In genomic region chr15:58517682-58518525, GRCh38 we compare ENCODE assay signal across 9 cellular contexts.
DNase-seq lines count a peak whose midpoint lies in the region; ATAC-seq, FAIRE-seq and TF ChIP-seq lines count a peak whose summit lies in the region.
"Had no signal": no experiment of that assay in that cellular context is flagged by ENCODE, and none has a peak within 500 bp of the region (broad histone marks: within the 10 kb centered on the region; RNA-seq: fewer than 3 reads in every experiment).

No MANE protein-coding gene starts in this region.

- no peak for TF ChIP-seq EP300 in SK-N-SH (IDR thresholded peaks at IDR 0.05; ENCODE audit: borderline replicate concordance in 1 of 2, low read depth in 1 of 2, low read length in 1 of 2)

- no peak overlapping the region for H2AFZ ChIP-seq in SK-N-SH (ENCODE audit: low read depth)

- POLR2A ChIA-PET in SK-N-SH (lab: Yijun Ruan, JAX), result no interaction called here

- no peak overlapping the region for H3K4me3 ChIP-seq in SK-N-SH (ENCODE audit: low read depth in 2 of 2, low read length in 1 of 2)

- no peaks in the 10 kb centered on the region for H3K36me3 ChIP-seq in SK-N-SH (replicated peaks in 1 of 2; ENCODE audit: control insufficient read depth in 1 of 2, insufficient read depth in 2 of 2, low read length in 1 of 2)

- no peaks in the 10 kb centered on the region for H3K79me2 ChIP-seq in SK-N-SH (ENCODE audit: insufficient read depth)

- no peak overlapping the region for H3K4me2 ChIP-seq in SK-N-SH

- TF ChIP-seq CTCF in SK-N-SH (IDR thresholded peaks at IDR 0.05), result no peak

- no peaks in the 10 kb centered on the region for H3K9me2 ChIP-seq in SK-N-SH

- H4K20me1 ChIP-seq in SK-N-SH (ENCODE audit: insufficient read depth), result no peaks in the 10 kb centered on the region

- H3K27ac ChIP-seq in SK-N-SH (ENCODE audit: low read depth in 2 of 2, low read length in 1 of 2), result no peak overlapping the region

- DNase-seq in GM12892 (ENCODE audit: insufficient read length), result no peak
- DNase-seq in OCI-M1 (lab: John Stamatoyannopoulos, UW), result peak; percentile 90
- peak; percentile 78 for DNase-seq in medulla oblongata (ENCODE audit: extremely low spot score)
- no peak for DNase-seq in SK-N-SH
- no peak for DNase-seq in putamen (ENCODE audit: low spot score)
- no peak for DNase-seq in posterior vena cava (ENCODE audit: low spot score)
- DNase-seq in NCI-H1694 (lab: John Stamatoyannopoulos, UW), result no peak

- ATAC-seq in HG02642 (IDR thresholded peaks at IDR 0.05; ENCODE audit: poor library complexity, unreplicated experiment), result peak; percentile 66

- H3K9me3 ChIP-seq in SK-N-SH, result no peaks in the 10 kb centered on the region

- no peaks in the 10 kb centered on the region for H3K27me3 ChIP-seq in SK-N-SH (ENCODE audit: insufficient read depth)

- no peaks in the 10 kb centered on the region for H3F3A ChIP-seq in SK-N-SH (replicated peaks; ENCODE audit: insufficient read depth)

- peaks cover 7 to 9% of the 10 kb centered on the region in 2 experiments; a peak in 2 of 4 replicates for H3K4me1 ChIP-seq in SK-N-SH (ENCODE audit: control insufficient read depth in 1 of 2, insufficient read depth in 2 of 2, low read depth in 1 of 2, low read length in 1 of 2)

- intact Hi-C loops in posterior vena cava (cut with DNase I), result no loop called here

- no peak for TF ChIP-seq POLR2A in GM12892 (IDR thresholded peaks at IDR 0.05; ENCODE audit: low read depth, low read length)

- CTCF ChIA-PET in SK-N-SH (lab: Yijun Ruan, JAX), result interaction anchor here (1.0 kb wide), 1 partner anchor 46 kb away, joined by 3 read pairs; no protein-coding TSS in a partner anchor

- TF ChIP-seq RAD21 in SK-N-SH (IDR thresholded peaks at IDR 0.05; ENCODE audit: low read length), result no peak

- WGBS in SK-N-SH (ENCODE audit: low lambda C conversion rate), result 77% methylated on average over 9 of the region's 9 CpGs

- no peak overlapping the region for H3K9ac ChIP-seq in SK-N-SH

- FAIRE-seq in GM12892 (lab: Jason Lieb, UNC), result peak; percentile 42
- FAIRE-seq: TTC549 had no signal

TF ChIP-seq in SK-N-SH, 30 proteins besides CTCF, POLR2A, EP300 and RAD21:
- TF ChIP-seq POLR2AphosphoS5 (IDR thresholded peaks at IDR 0.05; ENCODE audit: low read depth, low read length) (no peak), SIN3A (IDR thresholded peaks at IDR 0.05; ENCODE audit: borderline replicate concordance, low read depth, low read length) (no peak), MEF2A (IDR thresholded peaks at IDR 0.05; ENCODE audit: borderline replicate concordance, low read depth) (no peak), FOXM1 (IDR thresholded peaks at IDR 0.05; ENCODE audit: low read depth) (no peak), ELF1 (IDR thresholded peaks at IDR 0.05) (no peak), FOSL2 (IDR thresholded peaks at IDR 0.05; ENCODE audit: borderline replicate concordance, low read depth) (no peak), GABPA (IDR thresholded peaks at IDR 0.05; ENCODE audit: low read depth) (no peak), FOXJ3 (CRISPR knock-in tag; IDR thresholded peaks at IDR 0.05) (no peak)
- TF ChIP-seq, protein P1, sequence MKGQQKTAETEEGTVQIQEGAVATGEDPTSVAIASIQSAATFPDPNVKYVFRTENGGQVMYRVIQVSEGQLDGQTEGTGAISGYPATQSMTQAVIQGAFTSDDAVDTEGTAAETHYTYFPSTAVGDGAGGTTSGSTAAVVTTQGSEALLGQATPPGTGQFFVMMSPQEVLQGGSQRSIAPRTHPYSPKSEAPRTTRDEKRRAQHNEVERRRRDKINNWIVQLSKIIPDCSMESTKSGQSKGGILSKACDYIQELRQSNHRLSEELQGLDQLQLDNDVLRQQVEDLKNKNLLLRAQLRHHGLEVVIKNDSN (IDR thresholded peaks at IDR 0.05; ENCODE audit: borderline replicate concordance, low read depth), result no peak
TF ChIP-seq in SK-N-SH: peak in this region for 0.

Comparison
In these comparisons a context has a peak if more than half of its experiments do, and no peak if none do; other contexts are left out.
1. DNase-seq: peak in OCI-M1 (single experiment) and medulla oblongata (single experiment); none in GM12892 (single experiment), SK-N-SH (single experiment), putamen (single experiment), posterior vena cava (single experiment) and NCI-H1694 (single experiment).